8 cellular contexts compared by ENCODE assay signal in genomic region chr13:27622881-27623280, GRCh38. TPM values are rescaled to one million over a fixed set of nuclear protein-coding genes. Genes with fewer than 3 reads are reported as not detected.
DNase-seq lines count a peak whose midpoint lies in the region; ATAC-seq and TF ChIP-seq lines count a peak whose summit lies in the region.

No MANE protein-coding gene starts in this region.

- H3K4me1 Mint-ChIP-seq in activated T-cell treated with anti-CD3 and anti-CD28 coated beads, Interleukin-2, amount 50 U/mL, for 4 hours (ENCODE audit: low read depth) = peaks cover 69% of the 10 kb centered on the region
- peaks cover 75% of the 10 kb centered on the region for H3K4me1 Mint-ChIP-seq in stimulated activated effector memory CD8-positive, alpha-beta T cell treated with anti-CD3 and anti-CD28 coated beads, Interleukin-12 subunit alpha, Interleukin-12 subunit beta, amount 100 ng/mL, for 72 hours

- H3K4me1 ChIP-seq in prostate gland (replicated peaks) = peaks cover 10% of the 10 kb centered on the region

- no peaks in the 10 kb centered on the region for H3K36me3 ChIP-seq in prostate gland

- H3K27me3 ChIP-seq in prostate gland (replicated peaks; ENCODE audit: insufficient read depth) = no peaks in the 10 kb centered on the region

- no peak for TF ChIP-seq CTCF in prostate gland (IDR thresholded peaks at IDR 0.05)

- H3K9me3 ChIP-seq in prostate gland = no peaks in the 10 kb centered on the region

- DNase-seq in activated T-cell treated with anti-CD3 and anti-CD28 coated beads, Interleukin-2, amount 50 U/mL, for 4 hours = no peak
- DNase-seq in activated T-cell treated with anti-CD3 and anti-CD28 coated beads, Interleukin-2, amount 50 U/mL, for 48 hours = no peak
- peak; percentile 13 for DNase-seq in SK-MEL-5 (ENCODE audit: low read depth, low spot score)
- no peak for DNase-seq in epithelial cell of prostate (ENCODE audit: low read depth, low spot score)
- DNase-seq in stimulated activated effector memory CD8-positive, alpha-beta T cell treated with anti-CD3 and anti-CD28 coated beads, Interleukin-12 subunit alpha, Interleukin-12 subunit beta, amount 100 ng/mL, for 72 hours (ENCODE audit: low spot score in 2 of 2) = no peak
- no peak for DNase-seq in dermis blood vessel endothelial cell
- DNase-seq in prostate gland (ENCODE audit: low spot score) = no peak
- DNase-seq in COLO829 (ENCODE audit: low spot score) = no peak

- no peak for ATAC-seq in activated T-cell treated with anti-CD3 and anti-CD28 coated beads, Interleukin-2, amount 50 U/mL, for 4 hours
- ATAC-seq in stimulated activated effector memory CD8-positive, alpha-beta T cell treated with anti-CD3 and anti-CD28 coated beads, Interleukin-12 subunit alpha, Interleukin-12 subunit beta, amount 100 ng/mL, for 72 hours = no peak

- 72% methylated on average over 7 of the region's 7 CpGs for WGBS in prostate gland

- no peaks in the 10 kb centered on the region for H3K27me3 Mint-ChIP-seq in activated T-cell treated with anti-CD3 and anti-CD28 coated beads, Interleukin-2, amount 50 U/mL, for 4 hours (ENCODE audit: low read depth)

- no peaks in the 10 kb centered on the region for H3K9me3 Mint-ChIP-seq in activated T-cell treated with anti-CD3 and anti-CD28 coated beads, Interleukin-2, amount 50 U/mL, for 4 hours
- no peaks in the 10 kb centered on the region for H3K9me3 Mint-ChIP-seq in stimulated activated effector memory CD8-positive, alpha-beta T cell treated with anti-CD3 and anti-CD28 coated beads, Interleukin-12 subunit alpha, Interleukin-12 subunit beta, amount 100 ng/mL, for 72 hours

- in situ Hi-C loops in SK-MEL-5 (cut with HindIII; ENCODE audit: low pct_unique_long_range_greater_than_20kb, low sequenced_read_pairs) = no loop called here

- H3K27ac Mint-ChIP-seq in stimulated activated effector memory CD8-positive, alpha-beta T cell treated with anti-CD3 and anti-CD28 coated beads, Interleukin-12 subunit alpha, Interleukin-12 subunit beta, amount 100 ng/mL, for 72 hours = peak overlapping the region; percentile 91

- intact Hi-C loops in prostate gland (cut with DNase I) = loop anchor here (5.0 kb wide), 2 partner anchors 171 to 351 kb away; partner anchors contain the start of genes MTIF3 and RASL11A

- H3K36me3 Mint-ChIP-seq in activated T-cell treated with anti-CD3 and anti-CD28 coated beads, Interleukin-2, amount 50 U/mL, for 4 hours (ENCODE audit: insufficient read depth) = peaks cover 39% of the 10 kb centered on the region
- H3K36me3 Mint-ChIP-seq in stimulated activated effector memory CD8-positive, alpha-beta T cell treated with anti-CD3 and anti-CD28 coated beads, Interleukin-12 subunit alpha, Interleukin-12 subunit beta, amount 100 ng/mL, for 72 hours = peaks cover 65% of the 10 kb centered on the region

- H3K27ac ChIP-seq in epithelial cell of prostate = peak overlapping the region; percentile 99
- H3K27ac ChIP-seq in prostate gland = no peak overlapping the region

- no peak overlapping the region for H3K4me3 ChIP-seq in prostate gland

- peak overlapping the region; percentile 94 for H3K4me3 Mint-ChIP-seq in activated T-cell treated with anti-CD3 and anti-CD28 coated beads, Interleukin-2, amount 50 U/mL, for 4 hours
- H3K4me3 Mint-ChIP-seq in stimulated activated effector memory CD8-positive, alpha-beta T cell treated with anti-CD3 and anti-CD28 coated beads, Interleukin-12 subunit alpha, Interleukin-12 subunit beta, amount 100 ng/mL, for 72 hours = peak overlapping the region; percentile 83

- TF ChIP-seq POLR2A in prostate gland (IDR thresholded peaks at IDR 0.05) = no peak

RNA-seq across cellular contexts. Expression of gene POLR1D, which starts 1.2 kb away (rescaled TPM):
- 100 to 1,000 TPM; 129 to 146 (median 135) TPM for total RNA-seq in activated T-cell treated with anti-CD3 and anti-CD28 coated beads, Interleukin-2, amount 50 U/mL, for 4 hours
- total RNA-seq in SK-MEL-5 (2014; rRNA removed; shearing (Covaris generic)) = 205 and 213 TPM in 2 replicates
- 164 and 172 TPM in 2 replicates for polyA plus RNA-seq in SK-MEL-5 (2015; cell fraction: cytosol; rRNA removed)
- polyA plus RNA-seq in SK-MEL-5 (2015; cell fraction: nucleus; rRNA removed) = 91.1 and 96.5 TPM in 2 replicates
- total RNA-seq in dermis blood vessel endothelial cell = 106 and 116 TPM in 2 replicates
- 100 to 1,000 TPM; 114 to 183 TPM for total RNA-seq in prostate gland

RNA-seq across cellular contexts. Expression of gene LNX2, which starts 2.6 kb away (rescaled TPM):
- total RNA-seq in activated T-cell treated with anti-CD3 and anti-CD28 coated beads, Interleukin-2, amount 50 U/mL, for 4 hours = 1 to 10 TPM; 2.8 to 3.4 (median 2.8) TPM
- 13.4 and 14.8 TPM in 2 replicates for total RNA-seq in SK-MEL-5 (2014; rRNA removed; shearing (Covaris generic))
- 12.1 and 17.0 TPM in 2 replicates for polyA plus RNA-seq in SK-MEL-5 (2015; cell fraction: cytosol; rRNA removed)
- polyA plus RNA-seq in SK-MEL-5 (2015; cell fraction: nucleus; rRNA removed) = 5.8 and 6.1 TPM in 2 replicates
- total RNA-seq in dermis blood vessel endothelial cell (12.4 and 12.8 TPM in 2 replicates), prostate gland (10 to 100 TPM; 26.3 to 34.1 TPM)
